In genomic region chr1:156103521-156103947, GRCh38 we compare ENCODE assay signal across 8 cellular contexts. TPM values are rescaled to one million over a fixed set of nuclear protein-coding genes. Genes with fewer than 3 reads are reported as not detected.
A peak's percentile ranks its signal among the peaks of the same experiment; 100 is the strongest.
DNase-seq lines count a peak whose midpoint lies in the region; ATAC-seq lines count a peak whose summit lies in the region.

No MANE protein-coding gene starts in this region.

- peaks cover 92% of the 10 kb centered on the region for H3K4me1 Mint-ChIP-seq in stimulated activated naive CD8-positive, alpha-beta T cell treated with anti-CD3 and anti-CD28 coated beads, Interleukin-15, Interleukin-2, amounts not matched to agents 100 ng/mL and 50 ng/mL, for 24 hours (ENCODE audit: low read depth)

- H3K9me3 Mint-ChIP-seq in stimulated activated naive CD8-positive, alpha-beta T cell treated with anti-CD3 and anti-CD28 coated beads, Interleukin-15, Interleukin-2, amounts not matched to agents 100 ng/mL and 50 ng/mL, for 24 hours, result no peaks in the 10 kb centered on the region

- ATAC-seq in left ventricle myocardium superior (no peak), HG03039 (IDR thresholded peaks at IDR 0.05; ENCODE audit: unreplicated experiment) (no peak), GM18870 (IDR thresholded peaks at IDR 0.05; ENCODE audit: unreplicated experiment) (no peak)

- peak overlapping the region; percentile 42 for H3K4me3 Mint-ChIP-seq in stimulated activated naive CD8-positive, alpha-beta T cell treated with anti-CD3 and anti-CD28 coated beads, Interleukin-15, Interleukin-2, amounts not matched to agents 100 ng/mL and 50 ng/mL, for 24 hours

- H3K27me3 Mint-ChIP-seq in stimulated activated naive CD8-positive, alpha-beta T cell treated with anti-CD3 and anti-CD28 coated beads, Interleukin-15, Interleukin-2, amounts not matched to agents 100 ng/mL and 50 ng/mL, for 24 hours, result peaks cover 4% of the 10 kb centered on the region

- no peaks in the 10 kb centered on the region for H3K36me3 Mint-ChIP-seq in stimulated activated naive CD8-positive, alpha-beta T cell treated with anti-CD3 and anti-CD28 coated beads, Interleukin-15, Interleukin-2, amounts not matched to agents 100 ng/mL and 50 ng/mL, for 24 hours (ENCODE audit: low read depth)

- H3K27ac Mint-ChIP-seq in stimulated activated naive CD8-positive, alpha-beta T cell treated with anti-CD3 and anti-CD28 coated beads, Interleukin-15, Interleukin-2, amounts not matched to agents 100 ng/mL and 50 ng/mL, for 24 hours, result peak overlapping the region; percentile 96

- DNase-seq in HT1080 (ENCODE audit: low read depth) (peak; percentile 59), left ventricle myocardium superior (peak; percentile 43), NCI-H2107 (lab: John Stamatoyannopoulos, UW) (no peak), anterior cingulate cortex (lab: John Stamatoyannopoulos, UW) (no peak)
- peak; percentile 27 for DNase-seq in activated effector memory CD4-positive, alpha-beta T cell treated with Interleukin-2 at 50 U/mL for 16 hours

- intact Hi-C loops in left ventricle myocardium superior (cut with micrococcal nuclease), result no loop called here

RNA-seq across cellular contexts. Expression of gene LMNA, which starts 11.0 kb away (rescaled TPM):
- total RNA-seq in HT1080 (2014; rRNA removed; shearing (Covaris generic)), result 835 and 846 TPM in 2 replicates
- polyA plus RNA-seq in HT1080 (2015; cell fraction: cytosol; rRNA removed), result 456 and 481 TPM in 2 replicates
- 1,205 and 1,213 TPM in 2 replicates for polyA plus RNA-seq in HT1080 (2015; cell fraction: nucleus; rRNA removed)
- 252 TPM for total RNA-seq in left ventricle myocardium superior

RNA-seq across cellular contexts. Expression of gene MEX3A, which starts 21.3 kb away (rescaled TPM):
- total RNA-seq in HT1080 (2014; rRNA removed; shearing (Covaris generic)), result 3.4 and 5.2 TPM in 2 replicates
- polyA plus RNA-seq in HT1080 (2015; cell fraction: cytosol; rRNA removed), result 5.8 and 6.2 TPM in 2 replicates
- polyA plus RNA-seq in HT1080 (2015; cell fraction: nucleus; rRNA removed), result 7.4 and 9.4 TPM in 2 replicates
- 0.17 TPM for total RNA-seq in left ventricle myocardium superior

RNA-seq across cellular contexts. Expression of gene RAB25, which starts 42.6 kb away (rescaled TPM):
- 0.06 TPM in 1 of 2 replicates, not detected in the other for total RNA-seq in HT1080 (2014; rRNA removed; shearing (Covaris generic))
- not detected in 2 replicates for polyA plus RNA-seq in HT1080 (2015; cell fraction: cytosol; rRNA removed)
- polyA plus RNA-seq in HT1080 (2015; cell fraction: nucleus; rRNA removed), result not detected in 2 replicates
- not detected for total RNA-seq in left ventricle myocardium superior

RNA-seq across cellular contexts. Expression of gene LAMTOR2, which starts 49.0 kb away (rescaled TPM):
- 67.1 and 78.0 TPM in 2 replicates for total RNA-seq in HT1080 (2014; rRNA removed; shearing (Covaris generic))
- 69.8 and 87.2 TPM in 2 replicates for polyA plus RNA-seq in HT1080 (2015; cell fraction: cytosol; rRNA removed)
- polyA plus RNA-seq in HT1080 (2015; cell fraction: nucleus; rRNA removed), result 19.7 and 26.7 TPM in 2 replicates
- 65.6 TPM for total RNA-seq in left ventricle myocardium superior

RNA-seq across cellular contexts. Expression of gene SEMA4A, which starts 49.9 kb away (rescaled TPM):
- not detected in 2 replicates for total RNA-seq in HT1080 (2014; rRNA removed; shearing (Covaris generic))
- 0.06 TPM in 1 of 2 replicates, not detected in the other for polyA plus RNA-seq in HT1080 (2015; cell fraction: cytosol; rRNA removed)
- polyA plus RNA-seq in HT1080 (2015; cell fraction: nucleus; rRNA removed), result 0.14 TPM in 1 of 2 replicates, not detected in the other
- total RNA-seq in left ventricle myocardium superior, result 0.69 TPM

Comparison
In these comparisons a context has a peak if more than half of its experiments do, and no peak if none do; other contexts are left out.
1. DNase-seq: peak in HT1080 (single experiment), activated effector memory CD4-positive, alpha-beta T cell treated with Interleukin-2 at 50 U/mL for 16 hours (single experiment) and left ventricle myocardium superior (single experiment); none in NCI-H2107 (single experiment) and anterior cingulate cortex (0 of 58).